Comparison of ENCODE assay signal across 14 cellular contexts in the genomic region with DNA sequence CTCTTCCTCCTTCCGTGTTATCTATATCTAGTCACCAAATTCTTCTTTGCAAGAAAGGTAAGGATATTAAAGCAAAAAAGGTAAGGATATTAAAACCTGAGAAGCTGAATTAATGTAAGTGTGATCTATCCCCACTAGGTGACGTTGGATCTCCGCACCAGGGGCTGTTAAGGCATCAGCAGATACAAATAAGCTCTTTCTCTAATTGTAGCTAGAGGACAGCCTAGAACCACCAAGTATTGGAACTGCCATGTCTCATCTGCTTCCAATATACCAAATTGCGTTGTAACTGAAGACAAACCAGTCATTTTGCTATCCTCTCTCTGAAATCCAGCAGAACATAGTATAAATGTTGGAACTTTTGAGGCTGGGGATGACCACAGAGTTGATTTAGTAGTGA.
DNase-seq lines count a peak whose midpoint lies in the region; ATAC-seq and TF ChIP-seq lines count a peak whose summit lies in the region.
"Had no signal": no experiment of that assay in that cellular context is flagged by ENCODE, and none has a peak within 500 bp of the region (broad histone marks: within the 10 kb centered on the region; RNA-seq: fewer than 3 reads in every experiment).

No MANE protein-coding gene starts in this region.

- no peak overlapping the region for H2BK120ac ChIP-seq in H9 (ENCODE audit: low read depth, low read length, poor library complexity, severe bottlenecking)
- no peak overlapping the region for H2BK120ac ChIP-seq in mesenchymal stem cell (ENCODE audit: low read depth, low read length)

- no peak overlapping the region for H2BK20ac ChIP-seq in H9 (ENCODE audit: low read depth, low read length, poor library complexity, severe bottlenecking)

- H3K79me2 ChIP-seq in H9 (ENCODE audit: insufficient read depth, low read length) = no peaks in the 10 kb centered on the region

- H3K23ac ChIP-seq in H9 (ENCODE audit: insufficient read length, low read depth, low read length) (no peak overlapping the region), mesenchymal stem cell (ENCODE audit: low read length in 2 of 2) (no peak overlapping the region)

- no peaks in the 10 kb centered on the region for H3K27me3 ChIP-seq in H9 (ENCODE audit: insufficient read depth, low read length)
- no peaks in the 10 kb centered on the region for H3K27me3 ChIP-seq in mesenchymal stem cell (ENCODE audit: control insufficient read depth in 1 of 2, insufficient read depth in 1 of 2, low read length in 2 of 2)
- no peaks in the 10 kb centered on the region for H3K27me3 ChIP-seq in CD4-positive, alpha-beta T cell (ENCODE audit: control insufficient read depth, insufficient read depth, low read length)
- no peaks in the 10 kb centered on the region for H3K27me3 ChIP-seq in naive thymus-derived CD4-positive, alpha-beta T cell (ENCODE audit: control insufficient read depth in 2 of 2, insufficient read depth in 2 of 2, low read length in 2 of 2)
- H3K27me3 ChIP-seq: breast epithelium, Peyer's patch had no signal

- DNase-seq in H9 (no peak), OCI-M1 (lab: John Stamatoyannopoulos, UW) (peak; percentile 8), fibroblast of mammary gland (ENCODE audit: low read depth) (peak; percentile 35), mesenchymal stem cell (peak; percentile 7), NCI-H2196 treated with DMSO at 0.1 percent for 48 hours (lab: John Stamatoyannopoulos, UW; ENCODE audit: unreplicated experiment) (no peak)
- no peak for DNase-seq in CD4-positive, alpha-beta T cell
- DNase-seq in naive thymus-derived CD4-positive, alpha-beta T cell = no peak
- DNase-seq in activated naive CD4-positive, alpha-beta T cell treated with anti-CD3 and anti-CD28 coated beads, Interleukin-2, amount 10 ng/mL, durations not matched to agents 7 days and 5 days = no peak
- DNase-seq: CD4-positive, alpha-beta memory T cell; NCI-H146; Peyer's patch had no signal

- no peak overlapping the region for H3K4me2 ChIP-seq in H9 (ENCODE audit: insufficient read depth, insufficient read length, low read length)
- no peak overlapping the region for H3K4me2 ChIP-seq in mesenchymal stem cell (ENCODE audit: low read length, poor library complexity, severe bottlenecking)

- H3K4me1 ChIP-seq in H9 (ENCODE audit: insufficient read depth, low read length) (no peaks in the 10 kb centered on the region), mesenchymal stem cell (ENCODE audit: control insufficient read depth, insufficient read depth, low read depth, low read length) (no peaks in the 10 kb centered on the region)
- H3K4me1 ChIP-seq in naive thymus-derived CD4-positive, alpha-beta T cell (ENCODE audit: control insufficient read depth in 2 of 2, insufficient read depth in 2 of 2, low read length in 2 of 2) = no peaks in the 10 kb centered on the region
- H3K4me1 ChIP-seq: breast epithelium, Peyer's patch, prostate gland had no signal

- WGBS in H9 (ENCODE audit: extremely low coverage, insufficient read length, low lambda C conversion rate) = no CpG with 5 or more reads among the region's 4 CpGs
- 79% methylated on average over 3 of the region's 4 CpGs for WGBS in mesenchymal stem cell

- H3K4me3 ChIP-seq in fibroblast of mammary gland (ENCODE audit: control insufficient read depth, low read depth, low read length) (no peak overlapping the region), mesenchymal stem cell (ENCODE audit: insufficient read depth in 1 of 2, low read depth in 1 of 2, low read length in 2 of 2) (no peak overlapping the region)
- no peak overlapping the region for H3K4me3 ChIP-seq in naive thymus-derived CD4-positive, alpha-beta T cell (ENCODE audit: low read length)
- H3K4me3 ChIP-seq: breast epithelium, Peyer's patch, prostate gland had no signal

- no peaks in the 10 kb centered on the region for H3K36me3 ChIP-seq in mesenchymal stem cell (ENCODE audit: control insufficient read depth in 1 of 2, insufficient read depth in 2 of 2, low read depth in 1 of 2, low read length in 2 of 2)
- H3K36me3 ChIP-seq in naive thymus-derived CD4-positive, alpha-beta T cell (ENCODE audit: control insufficient read depth in 2 of 3, insufficient read depth in 3 of 3, low read length in 3 of 3) = no peaks in the 10 kb centered on the region
- H3K36me3 ChIP-seq: breast epithelium, Peyer's patch, prostate gland had no signal

- H3K9me3 ChIP-seq in H9 (ENCODE audit: control insufficient read depth, low read depth, low read length) = no peaks in the 10 kb centered on the region
- H3K9me3 ChIP-seq in mesenchymal stem cell (ENCODE audit: control insufficient read depth, low read length) = no peaks in the 10 kb centered on the region
- H3K9me3 ChIP-seq in CD4-positive, alpha-beta T cell (ENCODE audit: control insufficient read depth, low read length) = no peaks in the 10 kb centered on the region
- H3K9me3 ChIP-seq in naive thymus-derived CD4-positive, alpha-beta T cell (ENCODE audit: control insufficient read depth in 2 of 3, low read length in 3 of 3) = no peaks in the 10 kb centered on the region
- H3K9me3 ChIP-seq: Peyer's patch, prostate gland had no signal

- no peaks in the 10 kb centered on the region for H3K23me2 ChIP-seq in H9 (ENCODE audit: insufficient read length, low read depth, low read length, poor library complexity, severe bottlenecking)

- H2BK12ac ChIP-seq in H9 (ENCODE audit: insufficient read length, low read depth, low read length) (no peak overlapping the region), mesenchymal stem cell (ENCODE audit: low read length in 2 of 2) (no peak overlapping the region)

- POLR2A ChIA-PET in CD4-positive, alpha-beta T cell (lab: Charles Lee) = interaction anchor here (0.6 kb wide), 1 partner anchor 113 kb away, joined by 3 read pairs; no protein-coding TSS in a partner anchor
- POLR2A ChIA-PET in naive thymus-derived CD4-positive, alpha-beta T cell (lab: Charles Lee) = interaction anchor here (0.6 kb wide), 1 partner anchor 487 kb away, joined by 3 read pairs; no protein-coding TSS in a partner anchor

- H3T11ph ChIP-seq in H9 (ENCODE audit: low read length) = no peak overlapping the region

- no peaks in the 10 kb centered on the region; a peak in 2 of 5 replicates for H3K9me3 Mint-ChIP-seq in H9
- peaks cover 8% of the 10 kb centered on the region for H3K9me3 Mint-ChIP-seq in CD4-positive, alpha-beta T cell
- peaks cover 0 to 16% (median 6%) of the 10 kb centered on the region in 11 donors for H3K9me3 Mint-ChIP-seq in naive thymus-derived CD4-positive, alpha-beta T cell
- no peaks in the 10 kb centered on the region for H3K9me3 Mint-ChIP-seq in activated naive CD4-positive, alpha-beta T cell treated with anti-CD3 and anti-CD28 coated beads, Interleukin-2, amount 10 ng/mL, durations not matched to agents 7 days and 5 days
- H3K9me3 Mint-ChIP-seq: activated naive CD4-positive, alpha-beta T cell treated with anti-CD3 and anti-CD28 coated beads, Interleukin-2, amount 50 U/mL, for 24 hours had no signal

- no peak overlapping the region for H3K27ac Mint-ChIP-seq in H9
- no peak overlapping the region for H3K27ac Mint-ChIP-seq in CD4-positive, alpha-beta T cell
- no peak overlapping the region for H3K27ac Mint-ChIP-seq in naive thymus-derived CD4-positive, alpha-beta T cell
- no peak overlapping the region for H3K27ac Mint-ChIP-seq in activated naive CD4-positive, alpha-beta T cell treated with anti-CD3 and anti-CD28 coated beads, Interleukin-2, amount 10 ng/mL, durations not matched to agents 7 days and 5 days
- H3K27ac Mint-ChIP-seq: activated naive CD4-positive, alpha-beta T cell treated with anti-CD3 and anti-CD28 coated beads, Interleukin-2, amount 50 U/mL, for 24 hours; CD4-positive, alpha-beta memory T cell had no signal

- no peaks in the 10 kb centered on the region for H3K4me1 Mint-ChIP-seq in H9
- peaks cover 5% of the 10 kb centered on the region for H3K4me1 Mint-ChIP-seq in CD4-positive, alpha-beta T cell (ENCODE audit: low read depth)
- H3K4me1 Mint-ChIP-seq in naive thymus-derived CD4-positive, alpha-beta T cell = peaks cover 0 to 12% (median 6%) of the 10 kb centered on the region in 7 donors
- no peaks in the 10 kb centered on the region for H3K4me1 Mint-ChIP-seq in activated naive CD4-positive, alpha-beta T cell treated with anti-CD3 and anti-CD28 coated beads, Interleukin-2, amount 10 ng/mL, durations not matched to agents 7 days and 5 days
- H3K4me1 Mint-ChIP-seq: activated naive CD4-positive, alpha-beta T cell treated with anti-CD3 and anti-CD28 coated beads, Interleukin-2, amount 50 U/mL, for 24 hours; CD4-positive, alpha-beta memory T cell had no signal

- no peak overlapping the region for H3K4ac ChIP-seq in H9 (ENCODE audit: low read depth, low read length)
- no peak overlapping the region for H3K4ac ChIP-seq in mesenchymal stem cell (ENCODE audit: low read depth in 1 of 2, low read length in 2 of 2)

- TF ChIP-seq CTCF in H9 (conservative IDR thresholded peaks at IDR 0.05) = peak; percentile 45; the same call in 2 of the 3 replicates
- TF ChIP-seq CTCF in fibroblast of mammary gland (conservative IDR thresholded peaks at IDR 0.05; ENCODE audit: control insufficient read depth, insufficient read depth, low read depth, low read length) = peak; percentile 31
- TF ChIP-seq CTCF in CD4-positive, alpha-beta T cell (IDR thresholded peaks at IDR 0.05) = no peak

- H3K18ac ChIP-seq in H9 (ENCODE audit: insufficient read length, low read depth, low read length) (no peak overlapping the region), mesenchymal stem cell (ENCODE audit: low read depth in 1 of 2, low read length in 2 of 2) (no peak overlapping the region)

- no peak overlapping the region for H3K9ac ChIP-seq in H9 (ENCODE audit: extremely low read depth, insufficient read length, low read length)
- H3K9ac ChIP-seq in mesenchymal stem cell (ENCODE audit: low read length) = no peak overlapping the region

- no peaks in the 10 kb centered on the region for H3K36me3 Mint-ChIP-seq in H9 (ENCODE audit: insufficient read depth in 1 of 3, low read depth in 3 of 3)
- no peaks in the 10 kb centered on the region for H3K36me3 Mint-ChIP-seq in CD4-positive, alpha-beta T cell (ENCODE audit: low read depth)
- H3K36me3 Mint-ChIP-seq in naive thymus-derived CD4-positive, alpha-beta T cell = peaks cover 0 to 5% (median 4%) of the 10 kb centered on the region in 5 donors
- no peaks in the 10 kb centered on the region for H3K36me3 Mint-ChIP-seq in activated naive CD4-positive, alpha-beta T cell treated with anti-CD3 and anti-CD28 coated beads, Interleukin-2, amount 10 ng/mL, durations not matched to agents 7 days and 5 days
- H3K36me3 Mint-ChIP-seq: CD4-positive, alpha-beta memory T cell had no signal

- no peak for ATAC-seq in CD4-positive, alpha-beta T cell (ENCODE audit: poor library complexity)
- no peak for ATAC-seq in naive thymus-derived CD4-positive, alpha-beta T cell

- H4K5ac ChIP-seq in H9 (ENCODE audit: insufficient read length, low read depth, low read length) = no peak overlapping the region

- H2BK5ac ChIP-seq in H9 (ENCODE audit: insufficient read length, low read length) (no peak overlapping the region), mesenchymal stem cell (ENCODE audit: low read depth, low read length, poor library complexity, severe bottlenecking) (no peak overlapping the region)

- intact Hi-C loops in CD4-positive, alpha-beta T cell (cut with DNase I, micrococcal nuclease) = no loop called here
- intact Hi-C loops in naive thymus-derived CD4-positive, alpha-beta T cell (cut with micrococcal nuclease) = no loop called here

- CTCF ChIA-PET in CD4-positive, alpha-beta T cell (lab: Charles Lee) = no interaction called here
- CTCF ChIA-PET in naive thymus-derived CD4-positive, alpha-beta T cell (lab: Charles Lee) = interaction anchor here (1.5 kb wide), 1 partner anchor 17 kb away, joined by 5 read pairs; no protein-coding TSS in a partner anchor
- CTCF ChIA-PET in activated naive CD4-positive, alpha-beta T cell treated with anti-CD3 and anti-CD28 coated beads, Interleukin-2, amount 10 ng/mL, durations not matched to agents 7 days and 5 days (lab: Charles Lee) = interaction anchor here (0.9 kb wide), 1 partner anchor 624 kb away, joined by 3 read pairs; no protein-coding TSS in a partner anchor

- no peak overlapping the region for H3K4me3 Mint-ChIP-seq in H9
- H3K4me3 Mint-ChIP-seq in CD4-positive, alpha-beta T cell = no peak overlapping the region
- no peak overlapping the region for H3K4me3 Mint-ChIP-seq in naive thymus-derived CD4-positive, alpha-beta T cell
- H3K4me3 Mint-ChIP-seq in activated naive CD4-positive, alpha-beta T cell treated with anti-CD3 and anti-CD28 coated beads, Interleukin-2, amount 10 ng/mL, durations not matched to agents 7 days and 5 days = no peak overlapping the region
- H3K4me3 Mint-ChIP-seq: activated naive CD4-positive, alpha-beta T cell treated with anti-CD3 and anti-CD28 coated beads, Interleukin-2, amount 50 U/mL, for 24 hours; CD4-positive, alpha-beta memory T cell had no signal

- H2AFZ ChIP-seq in H9 (ENCODE audit: low read length) (no peak overlapping the region), mesenchymal stem cell (ENCODE audit: low read depth, low read length) (no peak overlapping the region)

- no peaks in the 10 kb centered on the region for H3K27me3 Mint-ChIP-seq in H9 (ENCODE audit: low read depth)
- peaks cover 4% of the 10 kb centered on the region for H3K27me3 Mint-ChIP-seq in CD4-positive, alpha-beta T cell
- peaks cover 0 to 5% (median 4%) of the 10 kb centered on the region in 5 donors for H3K27me3 Mint-ChIP-seq in naive thymus-derived CD4-positive, alpha-beta T cell
- H3K27me3 Mint-ChIP-seq in activated naive CD4-positive, alpha-beta T cell treated with anti-CD3 and anti-CD28 coated beads, Interleukin-2, amount 10 ng/mL, durations not matched to agents 7 days and 5 days = no peaks in the 10 kb centered on the region
- H3K27me3 Mint-ChIP-seq: activated naive CD4-positive, alpha-beta T cell treated with anti-CD3 and anti-CD28 coated beads, Interleukin-2, amount 50 U/mL, for 24 hours had no signal

- H3K14ac ChIP-seq in H9 (ENCODE audit: insufficient read depth, low read length) = no peak overlapping the region
- H3K14ac ChIP-seq in mesenchymal stem cell (ENCODE audit: low read length in 2 of 2) = no peak overlapping the region

- H2AK5ac ChIP-seq in H9 (ENCODE audit: insufficient read length, low read length) (no peak overlapping the region), mesenchymal stem cell (ENCODE audit: low read length, severe bottlenecking) (no peak overlapping the region)

- H4K8ac ChIP-seq in H9 (replicated peaks; ENCODE audit: insufficient read length, low read depth, low read length) (no peak overlapping the region), mesenchymal stem cell (ENCODE audit: low read length) (no peak overlapping the region)

- no peaks in the 10 kb centered on the region for H3K79me1 ChIP-seq in H9 (ENCODE audit: insufficient read depth, low read depth, low read length, poor library complexity, severe bottlenecking)
- H3K79me1 ChIP-seq in mesenchymal stem cell (replicated peaks; ENCODE audit: low read length, poor library complexity, severe bottlenecking) = no peaks in the 10 kb centered on the region

- no peak overlapping the region for H4K91ac ChIP-seq in H9 (ENCODE audit: insufficient read length, low read depth, low read length)
- H4K91ac ChIP-seq in mesenchymal stem cell (ENCODE audit: low read length) = no peak overlapping the region

- no peaks in the 10 kb centered on the region for H4K20me1 ChIP-seq in H9 (ENCODE audit: control insufficient read depth, insufficient read depth, insufficient read length)

- H3K27ac ChIP-seq in H9 (ENCODE audit: insufficient read length, low read depth, low read length) (no peak overlapping the region), mesenchymal stem cell (ENCODE audit: low read length, poor library complexity, severe bottlenecking) (no peak overlapping the region)
- H3K27ac ChIP-seq in CD4-positive, alpha-beta T cell (ENCODE audit: low read depth, low read length) = no peak overlapping the region
- H3K27ac ChIP-seq in naive thymus-derived CD4-positive, alpha-beta T cell (ENCODE audit: low read depth, low read length) = no peak overlapping the region
- H3K27ac ChIP-seq: breast epithelium, Peyer's patch, prostate gland had no signal

- no peak overlapping the region for H2BK15ac ChIP-seq in H9 (ENCODE audit: low read depth, low read length)
- H2BK15ac ChIP-seq in mesenchymal stem cell (ENCODE audit: low read depth, poor library complexity, severe bottlenecking) = no peak overlapping the region

- no peak overlapping the region for H3K56ac ChIP-seq in H9 (ENCODE audit: insufficient read length, low read depth, low read length)

Comparison
In these comparisons a context has a peak if more than half of its experiments do, and no peak if none do; other contexts are left out.
1. DNase-seq: peak in OCI-M1 (single experiment), fibroblast of mammary gland (single experiment) and mesenchymal stem cell (single experiment); none in H9 (single experiment), NCI-H2196 treated with DMSO at 0.1 percent for 48 hours (single experiment), CD4-positive, alpha-beta T cell (0 of 10), naive thymus-derived CD4-positive, alpha-beta T cell (0 of 9) and activated naive CD4-positive, alpha-beta T cell treated with anti-CD3 and anti-CD28 coated beads, Interleukin-2, amount 10 ng/mL, durations not matched to agents 7 days and 5 days (single experiment).